13 cellular contexts compared by ENCODE assay signal in genomic region chr7:114530074-114530611, GRCh38.
DNase-seq lines count a peak whose midpoint lies in the region; TF ChIP-seq lines count a peak whose summit lies in the region.
"Had no signal": no experiment of that assay in that cellular context is flagged by ENCODE, and none has a peak within 500 bp of the region (broad histone marks: within the 10 kb centered on the region; RNA-seq: fewer than 3 reads in every experiment).

No MANE protein-coding gene starts in this region.

- no peaks in the 10 kb centered on the region for H3K79me2 ChIP-seq in fibroblast of lung (ENCODE audit: control insufficient read depth, insufficient read depth, low read length)
- H3K79me2 ChIP-seq in osteoblast (ENCODE audit: insufficient read depth, low read length), result no peaks in the 10 kb centered on the region
- H3K79me2 ChIP-seq: parathyroid adenoma had no signal

- DNase-seq in NCI-H510A treated with DMSO at 0.1 percent for 48 hours (lab: John Stamatoyannopoulos, UW), result peak; percentile 52
- DNase-seq in NCI-H510A (lab: John Stamatoyannopoulos, UW), result no peak
- peak; percentile 95 for DNase-seq in NCI-H69 (lab: John Stamatoyannopoulos, UW)
- peak; percentile 13 to 43 for DNase-seq in fibroblast of lung (ENCODE audit: low read depth in 2 of 2)
- DNase-seq in suprapubic skin (ENCODE audit: low spot score in 2 of 2), result no peak
- DNase-seq in GOT3 (lab: John Stamatoyannopoulos, UW), result no peak
- DNase-seq in osteoblast (ENCODE audit: insufficient read length, low spot score, missing footprints), result no peak
- no peak for DNase-seq in T-helper 1 cell
- DNase-seq: activated CD4-positive, alpha-beta T cell treated with anti-CD3 and anti-CD28 coated beads for 1 hour; central memory CD4-positive, alpha-beta T cell; lower lobe of right lung had no signal

- TF ChIP-seq EP300 in suprapubic skin (IDR thresholded peaks at IDR 0.05), result no peak

- H3K4me1 ChIP-seq in fibroblast of lung (ENCODE audit: control insufficient read depth, extremely low read depth, insufficient read depth, low read length), result no peaks in the 10 kb centered on the region
- peaks cover 13% of the 10 kb centered on the region for H3K4me1 ChIP-seq in suprapubic skin
- no peaks in the 10 kb centered on the region for H3K4me1 ChIP-seq in osteoblast (ENCODE audit: insufficient read depth, low read length)
- H3K4me1 ChIP-seq: lower lobe of right lung, parathyroid adenoma, SJSA1 had no signal

- H3K27me3 ChIP-seq in fibroblast of lung (ENCODE audit: control insufficient read depth, insufficient read depth, low read length), result no peaks in the 10 kb centered on the region
- H3K27me3 ChIP-seq in suprapubic skin, result no peaks in the 10 kb centered on the region
- no peaks in the 10 kb centered on the region for H3K27me3 ChIP-seq in osteoblast (ENCODE audit: insufficient read depth, low read length)
- H3K27me3 ChIP-seq: SJSA1 had no signal

- H4K20me1 ChIP-seq in fibroblast of lung (ENCODE audit: control insufficient read depth, extremely low read depth, insufficient read depth, low read length) (no peaks in the 10 kb centered on the region), osteoblast (ENCODE audit: insufficient read depth, low read length) (no peaks in the 10 kb centered on the region)

- H3K9me3 ChIP-seq in fibroblast of lung (ENCODE audit: control insufficient read depth, insufficient read depth, low read depth, low read length) (no peaks in the 10 kb centered on the region), suprapubic skin (no peaks in the 10 kb centered on the region), osteoblast (ENCODE audit: low read depth, low read length) (no peaks in the 10 kb centered on the region)
- H3K9me3 ChIP-seq: lower lobe of right lung, SJSA1 had no signal

- peak overlapping the region; percentile 8 for H3K4me2 ChIP-seq in fibroblast of lung (ENCODE audit: extremely low read depth, insufficient read depth, low read length)
- H3K4me2 ChIP-seq in osteoblast (ENCODE audit: insufficient read depth, low read length), result no peak overlapping the region

- TF ChIP-seq POLR2A in suprapubic skin (IDR thresholded peaks at IDR 0.05), result no peak

- TF ChIP-seq CTCF in fibroblast of lung (conservative IDR thresholded peaks at IDR 0.05 in 1 of 2, IDR thresholded peaks at IDR 0.05 in 1 of 2; ENCODE audit: low read depth in 1 of 2, low read length in 2 of 2) (no peak), suprapubic skin (IDR thresholded peaks at IDR 0.05) (no peak), osteoblast (IDR thresholded peaks at IDR 0.05; ENCODE audit: extremely low read depth, low read depth, low read length) (no peak)

- H3K27ac ChIP-seq in fibroblast of lung (ENCODE audit: insufficient read depth, low read length) (no peak overlapping the region), suprapubic skin (peak overlapping the region; percentile 30), osteoblast (ENCODE audit: low read depth, low read length) (no peak overlapping the region)
- H3K27ac ChIP-seq: lower lobe of right lung, parathyroid adenoma, SJSA1 had no signal

- WGBS in suprapubic skin, result 32% methylated on average over 5 of the region's 5 CpGs

- H2AFZ ChIP-seq in fibroblast of lung (ENCODE audit: low read length) (no peak overlapping the region), osteoblast (ENCODE audit: low read length) (no peak overlapping the region)
- H2AFZ ChIP-seq: parathyroid adenoma had no signal

- H3K36me3 ChIP-seq in fibroblast of lung (ENCODE audit: control insufficient read depth, insufficient read depth, low read length) (no peaks in the 10 kb centered on the region), suprapubic skin (no peaks in the 10 kb centered on the region), osteoblast (ENCODE audit: insufficient read depth, low read length) (no peaks in the 10 kb centered on the region)
- H3K36me3 ChIP-seq: lower lobe of right lung, SJSA1 had no signal

- peak overlapping the region in 1 of 4 experiments; percentile 6 for H3K4me3 ChIP-seq in fibroblast of lung (replicated peaks in 1 of 4; ENCODE audit: control extremely low read depth in 1 of 4, insufficient read depth in 1 of 4, low read depth in 3 of 4, low read length in 4 of 4)
- no peak overlapping the region for H3K4me3 ChIP-seq in suprapubic skin
- H3K4me3 ChIP-seq in osteoblast (ENCODE audit: insufficient read depth, low read length), result no peak overlapping the region
- H3K4me3 ChIP-seq: lower lobe of right lung, SJSA1 had no signal

- no peak overlapping the region for H3K9ac ChIP-seq in fibroblast of lung (ENCODE audit: insufficient read depth, low read length)
- H3K9ac ChIP-seq: parathyroid adenoma had no signal

Comparison
In these comparisons a context has a peak if more than half of its experiments do, and no peak if none do; other contexts are left out.
1. DNase-seq: peak in NCI-H510A treated with DMSO at 0.1 percent for 48 hours (single experiment), NCI-H69 (single experiment) and fibroblast of lung (2 of 2); none in NCI-H510A (single experiment), suprapubic skin (0 of 2), GOT3 (single experiment), osteoblast (single experiment) and T-helper 1 cell (0 of 5).